In genomic region chr17:6043405-6043804, GRCh38 we compare ENCODE assay signal across 22 cellular contexts. TPM values are rescaled to one million over a fixed set of nuclear protein-coding genes. Genes with fewer than 3 reads are reported as not detected.
DNase-seq lines count a peak whose midpoint lies in the region; ATAC-seq, FAIRE-seq and TF ChIP-seq lines count a peak whose summit lies in the region.
"Had no signal": no experiment of that assay in that cellular context is flagged by ENCODE, and none has a peak within 500 bp of the region (broad histone marks: within the 10 kb centered on the region; RNA-seq: fewer than 3 reads in every experiment).

No MANE protein-coding gene starts in this region.

- CTCF ChIA-PET in K562 (lab: Yijun Ruan, JAX; ENCODE audit: low intra/inter-chr PET ratio) = no interaction called here

- no peaks in the 10 kb centered on the region for H3K36me3 Mint-ChIP-seq in activated T-helper 1 cell treated with anti-CD3 and anti-CD28 coated beads, Interleukin-12 subunit alpha, Interleukin-12 subunit beta, Interleukin-2, Interleukin-4 antibody, amounts not matched to agents 30 ng/mL and 10 ng/mL and 1 ng/mL, durations not matched to agents 14 hours and 24 hours and 36 hours (ENCODE audit: low read depth)
- H3K36me3 Mint-ChIP-seq: CD4-positive, alpha-beta memory T cell had no signal

- no TSS peak for BruUV-seq in K562 (replicated peaks; lab: Mats Ljungman, UMichigan)

- in situ Hi-C loops in K562 (cut with MboI) = no loop called here

- no peak for TF ChIP-seq RAD21 in K562 (CRISPR knock-in tag; conservative IDR thresholded peaks at IDR 0.05 in 1 of 2, IDR thresholded peaks at IDR 0.05 in 1 of 2)

- 0% methylated on average over 2 of the region's 2 CpGs for WGBS in K562 (ENCODE audit: insufficient coverage, low coverage, missing lambda C conversion rate)

- no peak for FAIRE-seq in K562 (lab: Jason Lieb, UNC)
- FAIRE-seq: A549, GM12891, GM18507 had no signal

- no peak overlapping the region for H3K9ac ChIP-seq in K562 (ENCODE audit: insufficient read depth in 1 of 2, low read depth in 2 of 2, low read length in 2 of 2)

- POLR2A ChIA-PET in K562 (lab: Yijun Ruan, JAX) = no interaction called here

- H3K27me3 Mint-ChIP-seq in activated T-helper 1 cell treated with anti-CD3 and anti-CD28 coated beads, Interleukin-12 subunit alpha, Interleukin-12 subunit beta, Interleukin-2, Interleukin-4 antibody, amounts not matched to agents 30 ng/mL and 10 ng/mL and 1 ng/mL, durations not matched to agents 14 hours and 24 hours and 36 hours (ENCODE audit: insufficient read depth) = no peaks in the 10 kb centered on the region

- intact Hi-C loops in K562 (cut with micrococcal nuclease) = no loop called here
- intact Hi-C loops in activated T-helper 1 cell treated with anti-CD3 and anti-CD28 coated beads, Interleukin-12 subunit alpha, Interleukin-12 subunit beta, Interleukin-2, Interleukin-4 antibody, amounts not matched to agents 30 ng/mL and 10 ng/mL and 1 ng/mL, durations not matched to agents 14 hours and 24 hours and 36 hours (cut with micrococcal nuclease) = no loop called here

- no peaks in the 10 kb centered on the region for H3K9me1 ChIP-seq in K562 (ENCODE audit: control insufficient read depth, insufficient read depth, low read length)

- no peak for DNase-seq in K562 (ENCODE audit: extremely low read depth in 1 of 4, low spot score in 3 of 4)
- peak; percentile 28 for DNase-seq in kidney tubule cell (ENCODE audit: low spot score)
- DNase-seq in renal cortical epithelial cell (ENCODE audit: low read depth) = peak; percentile 10
- DNase-seq in activated T-helper 1 cell treated with anti-CD3 and anti-CD28 coated beads, Interleukin-12 subunit alpha, Interleukin-12 subunit beta, Interleukin-2, Interleukin-4 antibody, amounts not matched to agents 30 ng/mL and 10 ng/mL and 1 ng/mL, durations not matched to agents 14 hours and 24 hours and 36 hours (ENCODE audit: low spot score) = no peak
- no peak for DNase-seq in MV-4-11 (lab: John Stamatoyannopoulos, UW)
- DNase-seq in NCI-H748 (lab: John Stamatoyannopoulos, UW; ENCODE audit: unreplicated experiment) = no peak
- DNase-seq: 8988T; ACHN; Calu3; CD4-positive, alpha-beta memory T cell; COR-L47; DMS53; DMS79 treated with DMSO at 0.1 percent for 48 hours; GF-D8; H9; HFFc6 had no signal

- no peak overlapping the region for H3K27ac Mint-ChIP-seq in activated T-helper 1 cell treated with anti-CD3 and anti-CD28 coated beads, Interleukin-12 subunit alpha, Interleukin-12 subunit beta, Interleukin-2, Interleukin-4 antibody, amounts not matched to agents 30 ng/mL and 10 ng/mL and 1 ng/mL, durations not matched to agents 14 hours and 24 hours and 36 hours
- H3K27ac Mint-ChIP-seq: CD4-positive, alpha-beta memory T cell; GM23338; H9; HFFc6 had no signal

- no peak overlapping the region for H3K27ac ChIP-seq in K562 (ENCODE audit: extremely low read depth, low read depth, low read length)
- H3K27ac ChIP-seq: A549 had no signal

- H3K4me1 Mint-ChIP-seq in activated T-helper 1 cell treated with anti-CD3 and anti-CD28 coated beads, Interleukin-12 subunit alpha, Interleukin-12 subunit beta, Interleukin-2, Interleukin-4 antibody, amounts not matched to agents 30 ng/mL and 10 ng/mL and 1 ng/mL, durations not matched to agents 14 hours and 24 hours and 36 hours (ENCODE audit: low read depth) = no peaks in the 10 kb centered on the region
- H3K4me1 Mint-ChIP-seq: CD4-positive, alpha-beta memory T cell; GM23338; H9 had no signal

- no peaks in the 10 kb centered on the region for H3K9me3 Mint-ChIP-seq in activated T-helper 1 cell treated with anti-CD3 and anti-CD28 coated beads, Interleukin-12 subunit alpha, Interleukin-12 subunit beta, Interleukin-2, Interleukin-4 antibody, amounts not matched to agents 30 ng/mL and 10 ng/mL and 1 ng/mL, durations not matched to agents 14 hours and 24 hours and 36 hours
- H3K9me3 Mint-ChIP-seq: CD4-positive, alpha-beta memory T cell; HFFc6 had no signal

- no peaks in the 10 kb centered on the region for H3K4me1 ChIP-seq in K562 (replicated peaks in 1 of 2; ENCODE audit: control insufficient read depth in 2 of 2, insufficient read depth in 2 of 2, low read length in 2 of 2)
- H3K4me1 ChIP-seq: A549 had no signal

- peaks cover 0 to 3% of the 10 kb centered on the region in 2 experiments; a peak in 1 of 5 replicates for H3K27me3 ChIP-seq in K562 (ENCODE audit: control insufficient read depth in 2 of 2, insufficient read depth in 2 of 2, low read length in 2 of 2)

- H3K9me3 ChIP-seq in K562 (replicated peaks; ENCODE audit: control insufficient read depth, insufficient read depth, low read depth, low read length) = no peaks in the 10 kb centered on the region
- H3K9me3 ChIP-seq: A549 had no signal

- H3K36me3 ChIP-seq in K562 (ENCODE audit: control insufficient read depth, insufficient read depth, low read length) = no peaks in the 10 kb centered on the region

- no peak overlapping the region for H3K4me3 Mint-ChIP-seq in activated T-helper 1 cell treated with anti-CD3 and anti-CD28 coated beads, Interleukin-12 subunit alpha, Interleukin-12 subunit beta, Interleukin-2, Interleukin-4 antibody, amounts not matched to agents 30 ng/mL and 10 ng/mL and 1 ng/mL, durations not matched to agents 14 hours and 24 hours and 36 hours
- H3K4me3 Mint-ChIP-seq: CD4-positive, alpha-beta memory T cell; GM23338; H9; HFFc6 had no signal

- no peaks in the 10 kb centered on the region for H3K79me2 ChIP-seq in K562 (ENCODE audit: control insufficient read depth, insufficient read depth, low read length)

- no peak for TF ChIP-seq CTCF in K562 (IDR thresholded peaks at IDR 0.05 in 2 of 3, conservative IDR thresholded peaks at IDR 0.05 in 1 of 3; ENCODE audit: insufficient read depth in 2 of 3, low read depth in 1 of 3, low read length in 3 of 3)

- no peak overlapping the region for H3K4me2 ChIP-seq in K562 (ENCODE audit: insufficient read depth, low read length)
- H3K4me2 ChIP-seq: A549, GM23338 had no signal

- no peak for TF ChIP-seq POLR2A in K562 (conservative IDR thresholded peaks at IDR 0.05)

- ATAC-seq in K562 = no peak
- ATAC-seq: A549, GM23338, HCT116 had no signal

- H4K20me1 ChIP-seq in K562 (replicated peaks; ENCODE audit: control insufficient read depth, insufficient read depth, low read length) = no peaks in the 10 kb centered on the region

- no peak for TF ChIP-seq EP300 in K562 (IDR thresholded peaks at IDR 0.05; ENCODE audit: low read length)

- H3K4me3 ChIP-seq in K562 = no peak overlapping the region
- H3K4me3 ChIP-seq: A549, GM23338 had no signal

- no peak overlapping the region for H2AFZ ChIP-seq in K562 (ENCODE audit: low read depth, low read length)
- H2AFZ ChIP-seq: GM23338 had no signal

TF ChIP-seq in K562, 482 proteins besides CTCF, POLR2A, EP300 and RAD21:
- TF ChIP-seq RBBP5 (IDR thresholded peaks at IDR 0.05; ENCODE audit: borderline replicate concordance, insufficient read depth, low read length, poor library complexity, severe bottlenecking) = no peak
- peak; percentile 62 for TF ChIP-seq RFX1 (IDR thresholded peaks at IDR 0.05)
- no peak for TF ChIP-seq ZNF431 (CRISPR knock-in tag; IDR thresholded peaks at IDR 0.05)
- TF ChIP-seq PRMT5 (CRISPR knock-in tag; IDR thresholded peaks at IDR 0.05) = no peak

RNA-seq across cellular contexts. Expression of gene WSCD1, which starts 26.8 kb away (rescaled TPM):
- total RNA-seq in K562 (2011; cell fraction: chromatin; rRNA removed; ENCODE audit: low replicate concordance) = not detected in 2 replicates
- total RNA-seq in K562 (2011; cell fraction: nucleolus; rRNA removed) = not detected in 2 replicates
- total RNA-seq in K562 (2011; cell fraction: nucleoplasm; rRNA removed) = not detected in 2 replicates
- total RNA-seq in K562 (2014; rRNA removed) (not detected in 2 replicates), K562 (2014; rRNA removed; fragmentation: Illumina TruSeq; extraction: Trizol) (not detected in 2 replicates), K562 (2015; rRNA removed; fragmentation: Illumina TruSeq; extraction: Trizol) (not detected in 2 replicates), K562 (2021) (0.02 TPM in 1 of 2 replicates, not detected in the other), renal cortical epithelial cell (15.3 and 19.3 TPM in 2 replicates)
- polyA plus RNA-seq in K562 (2011; rRNA removed) (not detected in 2 replicates), K562 (2014; fragmentation: Illumina TruSeq; extraction: Trizol) (not detected in 2 replicates), K562 (2014; fragmentation: Nextera tagmentation; extraction: Ambion mirVana) (not detected), K562 (2014; rRNA removed) (not detected in 2 replicates)
- not detected in 2 replicates for polyA plus RNA-seq in K562 (2011; cell fraction: cytosol; rRNA removed)
- polyA plus RNA-seq in K562 (2011; cell fraction: nucleus; rRNA removed) = not detected in 2 replicates
- polyA plus RNA-seq in K562 (2012) = 0.08 TPM in 1 of 2 replicates, not detected in the other
- polyA minus RNA-seq in K562 (2011; rRNA and poly(A)+ RNA removed) = not detected in 2 replicates
- polyA minus RNA-seq in K562 (2011; cell fraction: cytosol; rRNA and poly(A)+ RNA removed) = not detected in 2 replicates
- polyA minus RNA-seq in K562 (2011; cell fraction: nucleus; rRNA and poly(A)+ RNA removed) = not detected in 2 replicates
- 0.07 and 0.10 TPM in 2 replicates for total RNA-seq in activated T-helper 1 cell treated with anti-CD3 and anti-CD28 coated beads, Interleukin-12 subunit alpha, Interleukin-12 subunit beta, Interleukin-2, Interleukin-4 antibody, amounts not matched to agents 30 ng/mL and 10 ng/mL and 1 ng/mL, durations not matched to agents 14 hours and 24 hours and 36 hours
- total RNA-seq: G401, HFFc6 had no signal
- polyA plus RNA-seq: CD4-positive, alpha-beta memory T cell had no signal

Comparison
In these comparisons a context has a peak if more than half of its experiments do, and no peak if none do; other contexts are left out.
1. DNase-seq: peak in kidney tubule cell (single experiment) and renal cortical epithelial cell (single experiment); none in K562 (0 of 4), activated T-helper 1 cell treated with anti-CD3 and anti-CD28 coated beads, Interleukin-12 subunit alpha, Interleukin-12 subunit beta, Interleukin-2, Interleukin-4 antibody, amounts not matched to agents 30 ng/mL and 10 ng/mL and 1 ng/mL, durations not matched to agents 14 hours and 24 hours and 36 hours (single experiment), MV-4-11 (single experiment) and NCI-H748 (single experiment).
2. RNA of gene WSCD1, which starts 26.8 kb away (total RNA-seq): 15.3 to 19.3 TPM in renal cortical epithelial cell; 0.07 to 0.10 TPM in activated T-helper 1 cell treated with anti-CD3 and anti-CD28 coated beads, Interleukin-12 subunit alpha, Interleukin-12 subunit beta, Interleukin-2, Interleukin-4 antibody, amounts not matched to agents 30 ng/mL and 10 ng/mL and 1 ng/mL, durations not matched to agents 14 hours and 24 hours and 36 hours and 0.02 TPM in K562; every median in the first group is over 10 times any median in the second.